11 cellular contexts compared by ENCODE assay signal in the genomic region with DNA sequence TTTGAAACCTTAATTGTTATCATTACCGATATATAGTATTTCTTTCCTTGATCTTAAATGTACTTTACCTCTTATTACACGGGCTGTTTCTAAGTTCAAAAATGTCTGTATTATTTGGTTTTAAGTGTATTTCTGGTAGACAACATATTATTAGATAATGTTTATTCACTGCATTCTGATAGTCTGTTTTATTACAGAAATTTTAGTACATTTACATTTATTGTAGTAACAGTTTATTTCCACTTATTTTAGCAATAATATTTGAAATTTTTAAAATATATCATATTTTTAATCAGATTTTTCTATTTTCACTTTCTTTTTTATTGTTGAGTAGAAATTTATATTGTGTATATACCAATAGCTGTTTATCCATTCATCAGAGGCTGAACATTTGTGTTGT.
"Had no signal": no experiment of that assay in that cellular context is flagged by ENCODE, and none has a peak within 500 bp of the region (broad histone marks: within the 10 kb centered on the region; RNA-seq: fewer than 3 reads in every experiment).

No MANE protein-coding gene starts in this region.

- H3K27ac Mint-ChIP-seq: GM23338, H9, HFFc6 had no signal

- H3K4me3 ChIP-seq: GM23248, HAP-1 had no signal

- H3K4me3 Mint-ChIP-seq: GM23338, H9, HFFc6 had no signal

- ATAC-seq: GM23338, HCT116 had no signal

- H3K4me1 Mint-ChIP-seq: GM23338, H9 had no signal

- H3K9ac ChIP-seq: GM23248 had no signal

- H3K36me3 ChIP-seq: HAP-1 had no signal

- H3K27ac ChIP-seq: GM23248 had no signal

- H3K4me2 ChIP-seq: GM23338 had no signal

- DNase-seq: GM23248, GOT3, H7, H9, HCEC 1CT, HFFc6 had no signal

- H2AFZ ChIP-seq: GM23248, GM23338 had no signal

- FAIRE-seq: H1, H54 had no signal

- H3K4me1 ChIP-seq: HAP-1 had no signal
